In the genomic region with DNA sequence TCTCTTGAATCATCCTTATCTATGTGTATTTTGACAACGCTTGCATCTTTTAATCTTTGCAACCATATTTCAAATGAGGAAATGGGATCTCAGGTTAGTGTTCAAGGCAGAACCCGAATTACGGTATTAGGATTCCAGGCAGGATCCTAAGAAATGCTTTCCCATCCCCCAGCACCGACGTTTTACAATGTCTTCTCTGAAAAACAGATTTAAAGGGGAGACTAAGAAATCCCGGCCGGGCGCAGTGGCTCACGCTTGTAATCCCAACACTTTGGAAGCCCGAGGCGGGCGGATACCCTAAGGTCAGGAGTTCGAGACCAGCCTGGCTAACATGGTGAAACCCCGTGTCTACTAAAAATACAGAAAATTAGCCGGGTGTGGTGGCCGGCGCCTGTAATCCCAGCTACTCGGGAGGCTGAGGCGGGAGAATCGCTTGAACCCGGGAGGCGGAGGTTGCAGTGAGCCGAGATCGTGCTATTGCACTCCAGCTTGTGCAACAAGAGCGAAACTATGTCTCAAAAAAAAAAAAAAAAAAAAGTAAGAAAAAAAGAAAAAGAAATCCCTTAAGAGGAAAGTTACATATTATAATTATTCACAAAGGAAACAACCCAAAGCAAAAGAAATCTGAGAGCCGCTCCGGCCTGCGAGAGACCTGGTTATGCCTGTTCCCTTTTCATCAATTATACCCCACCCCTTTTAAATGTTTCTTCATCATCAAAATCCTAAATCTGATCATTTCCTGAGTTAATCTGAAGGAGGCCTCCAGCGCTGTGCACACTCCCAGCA, we compare ENCODE assay signal across 8 cellular contexts.
DNase-seq lines count a peak whose midpoint lies in the region; ATAC-seq and TF ChIP-seq lines count a peak whose summit lies in the region.

No MANE protein-coding gene starts in this region.

- H3K4me3 ChIP-seq in WI38 (ENCODE audit: low read depth, low read length) (peak overlapping the region; percentile 71), iPS-18c (ENCODE audit: insufficient read depth, low read depth, low read length) (peak overlapping the region; percentile 85), stomach smooth muscle (ENCODE audit: low read length in 2 of 2) (peak overlapping the region; percentile 95 to 96)

- peak; percentile 53 for DNase-seq in AG20443 (ENCODE audit: low spot score)
- DNase-seq in NCI-H1048 (lab: John Stamatoyannopoulos, UW), result no peak
- DNase-seq in DMS153 treated with DMSO at 0.1 percent for 48 hours (lab: John Stamatoyannopoulos, UW; ENCODE audit: unreplicated experiment), result no peak

- peaks cover 4% of the 10 kb centered on the region for H3K4me1 ChIP-seq in stomach smooth muscle (ENCODE audit: control insufficient read depth, insufficient read depth, low read length)

- H3K27me3 ChIP-seq in stomach smooth muscle (ENCODE audit: control insufficient read depth in 1 of 2, insufficient read depth in 2 of 2, low read length in 2 of 2), result no peaks in the 10 kb centered on the region

- no peaks in the 10 kb centered on the region for H3K36me3 ChIP-seq in stomach smooth muscle (ENCODE audit: control insufficient read depth in 2 of 2, insufficient read depth in 2 of 2, low read length in 2 of 2)

- no peak for TF ChIP-seq CTCF in WI38 (IDR thresholded peaks at IDR 0.05; ENCODE audit: low read depth, low read length)

- peak; percentile 12 for ATAC-seq in GM19455 (IDR thresholded peaks at IDR 0.05; ENCODE audit: unreplicated experiment)
- ATAC-seq in HG03139 (IDR thresholded peaks at IDR 0.05; ENCODE audit: unreplicated experiment), result no peak

- H3K27ac ChIP-seq in stomach smooth muscle (ENCODE audit: low read length), result peak overlapping the region; percentile 86

- H3K9me3 ChIP-seq in iPS-18c (ENCODE audit: control insufficient read depth, insufficient read depth, low read length), result no peaks in the 10 kb centered on the region
- H3K9me3 ChIP-seq in stomach smooth muscle (ENCODE audit: control insufficient read depth in 2 of 2, low read length in 2 of 2), result no peaks in the 10 kb centered on the region

- peak overlapping the region; percentile 95 to 98 for H3K9ac ChIP-seq in stomach smooth muscle (ENCODE audit: low read length in 2 of 2)
